Comparison of ENCODE assay signal across 8 cellular contexts in genomic region chr3:196941846-196942225, GRCh38. TPM values are rescaled to one million over a fixed set of nuclear protein-coding genes. Genes with fewer than 3 reads are reported as not detected.
DNase-seq lines count a peak whose midpoint lies in the region; ATAC-seq, FAIRE-seq and TF ChIP-seq lines count a peak whose summit lies in the region.

No MANE protein-coding gene starts in this region.

- intact Hi-C loops in endothelial cell of umbilical vein (cut with micrococcal nuclease) = loop anchor here (1.0 to 2.0 kb wide), 5 partner anchors 26 to 413 kb away; partner anchors contain the start of genes FBXO45, PIGZ, SENP5 and WDR53

- H3K27ac ChIP-seq in endothelial cell of umbilical vein (ENCODE audit: insufficient read depth, low read depth, low read length) = peak overlapping the region; percentile 76

- peak; percentile 30 for ATAC-seq in HG02852 (IDR thresholded peaks at IDR 0.05; ENCODE audit: unreplicated experiment)
- peak; percentile 52 to 54 for ATAC-seq in naive thymus-derived CD8-positive, alpha-beta T cell

- H3K27me3 Mint-ChIP-seq in naive thymus-derived CD8-positive, alpha-beta T cell = peaks cover 0 to 3% (median 0%) of the 10 kb centered on the region in 5 donors

- no peaks in the 10 kb centered on the region for H4K20me1 ChIP-seq in endothelial cell of umbilical vein (replicated peaks; ENCODE audit: control insufficient read depth, extremely low read depth, insufficient read depth, low read length)

- no peak for TF ChIP-seq CTCF in endothelial cell of umbilical vein (IDR thresholded peaks at IDR 0.05; ENCODE audit: extremely low read depth in 1 of 2, insufficient read depth in 1 of 2, low read depth in 1 of 2, low read length in 2 of 2)

- dilution Hi-C loops in endothelial cell of umbilical vein (cut with MboI; ENCODE audit: extremely low pct_ligation_motif_present, low sequenced_read_pairs) = no loop called here

- H3K4me1 ChIP-seq in endothelial cell of umbilical vein (ENCODE audit: control insufficient read depth, extremely low read depth, insufficient read depth, low read length) = peaks cover 16% of the 10 kb centered on the region

- no peaks in the 10 kb centered on the region for H3K9me1 ChIP-seq in endothelial cell of umbilical vein (replicated peaks; ENCODE audit: control insufficient read depth, extremely low read depth, insufficient read depth, low read length)

- H3K4me3 ChIP-seq in endothelial cell of umbilical vein (replicated peaks in 1 of 3; ENCODE audit: insufficient read depth in 1 of 3, low read depth in 1 of 3, low read length in 3 of 3) = peak overlapping the region; percentile 73 to 93 (median 85)

- peaks cover 52% of the 10 kb centered on the region for H3K79me2 ChIP-seq in endothelial cell of umbilical vein (ENCODE audit: control insufficient read depth, insufficient read depth, low read length)

- H3K9ac ChIP-seq in endothelial cell of umbilical vein (replicated peaks; ENCODE audit: extremely low read depth, insufficient read depth, low read length) = peak overlapping the region; percentile 87

- H3K27me3 ChIP-seq in endothelial cell of umbilical vein (ENCODE audit: control insufficient read depth in 2 of 2, insufficient read depth in 2 of 2, low read length in 2 of 2) = no peaks in the 10 kb centered on the region

- H3K4me3 Mint-ChIP-seq in naive thymus-derived CD8-positive, alpha-beta T cell = peak overlapping the region; percentile 87 to 99 (median 96)

- peaks cover 23 to 54% (median 51%) of the 10 kb centered on the region in 4 donors for H3K4me1 Mint-ChIP-seq in naive thymus-derived CD8-positive, alpha-beta T cell

- no peak for TF ChIP-seq POLR2A in endothelial cell of umbilical vein (IDR thresholded peaks at IDR 0.05; ENCODE audit: low read depth, low read length)

- H3K36me3 ChIP-seq in endothelial cell of umbilical vein (ENCODE audit: control insufficient read depth in 2 of 2, extremely low read depth in 1 of 2, insufficient read depth in 2 of 2, low read length in 2 of 2) = peaks cover 5 to 9% of the 10 kb centered on the region in 2 experiments

- CTCF ChIA-PET in endothelial cell of umbilical vein (lab: Charles Lee) = interaction anchor here (0.5 to 2.6 kb wide), 9 partner anchors 8 to 419 kb away, joined by 3 to 15 read pairs (median 4); partner anchors contain the start of genes PAK2 and SENP5

- DNase-seq in NCI-H2081 (lab: John Stamatoyannopoulos, UW) = peak; percentile 55 to 73
- DNase-seq in NCI-H2081 treated with DMSO at 0.1 percent for 48 hours (lab: John Stamatoyannopoulos, UW) = no peak
- peak; percentile 69 for DNase-seq in NCI-H2227 treated with DMSO at 0.1 percent for 48 hours (lab: John Stamatoyannopoulos, UW)
- DNase-seq in activated CD8-positive, alpha-beta memory T cell treated with anti-CD3 and anti-CD28 coated beads for 4 hours (ENCODE audit: low read depth in 2 of 2) = peak; percentile 27 to 58
- DNase-seq in endothelial cell of umbilical vein (ENCODE audit: low read depth, low spot score) = no peak
- peak in 9 of 10 donors; percentile 33 to 80 (median 63) for DNase-seq in naive thymus-derived CD8-positive, alpha-beta T cell
- DNase-seq in stimulated activated naive CD4-positive, alpha-beta T cell treated with Interleukin-2 at 50 U/mL for 16 hours (lab: John Stamatoyannopoulos, UW) = peak; percentile 73

- H3K27ac Mint-ChIP-seq in naive thymus-derived CD8-positive, alpha-beta T cell = peak overlapping the region; percentile 95 to 99 (median 98)

- peak overlapping the region; percentile 90 for H3K4me2 ChIP-seq in endothelial cell of umbilical vein (ENCODE audit: insufficient read depth, low read length)

- peak overlapping the region; percentile 41 for H2AFZ ChIP-seq in endothelial cell of umbilical vein (ENCODE audit: low read depth, low read length)

- FAIRE-seq in endothelial cell of umbilical vein (lab: Jason Lieb, UNC) = no peak

- peaks cover 0 to 1% (median 0%) of the 10 kb centered on the region in 9 donors for H3K9me3 Mint-ChIP-seq in naive thymus-derived CD8-positive, alpha-beta T cell

- peaks cover 4 to 48% (median 4%) of the 10 kb centered on the region in 3 donors for H3K36me3 Mint-ChIP-seq in naive thymus-derived CD8-positive, alpha-beta T cell

- POLR2A ChIA-PET in endothelial cell of umbilical vein (lab: Charles Lee) = interaction anchor here (1.2 kb wide), 1 partner anchor 75 kb away, joined by 5 read pairs; no protein-coding TSS in a partner anchor
- POLR2A ChIA-PET in naive thymus-derived CD8-positive, alpha-beta T cell (lab: Charles Lee) = interaction anchor here (0.6 to 2.9 kb wide), 14 partner anchors 28 to 865 kb away, joined by 3 to 55 read pairs (median 6); partner anchors contain the start of genes CEP19, DLG1, FBXO45 and PAK2

- TSS peak; percentile 68 for BruUV-seq in endothelial cell of umbilical vein (replicated peaks; lab: Mats Ljungman, UMichigan)

- no peaks in the 10 kb centered on the region for H3K9me3 ChIP-seq in endothelial cell of umbilical vein (replicated peaks; ENCODE audit: control insufficient read depth, insufficient read depth, low read length)

TF ChIP-seq in endothelial cell of umbilical vein, 7 proteins besides CTCF, POLR2A, EP300 and RAD21:
- TF ChIP-seq MAX (IDR thresholded peaks at IDR 0.05; ENCODE audit: insufficient read depth, insufficient read length) = no peak
- TF ChIP-seq EZH2 (IDR thresholded peaks at IDR 0.05; ENCODE audit: borderline replicate concordance, low read depth, low read length, severe bottlenecking) = no peak
- TF ChIP-seq POLR2AphosphoS5 (IDR thresholded peaks at IDR 0.05; ENCODE audit: insufficient read depth, low read depth, low read length) = no peak
- no peak for TF ChIP-seq JUN (IDR thresholded peaks at IDR 0.05; ENCODE audit: borderline replicate concordance, insufficient read depth, insufficient read length, low read depth)
- TF ChIP-seq GATA2 (IDR thresholded peaks at IDR 0.05; ENCODE audit: insufficient read depth, insufficient read length, low read depth, low read length) = no peak
- TF ChIP-seq FOS (IDR thresholded peaks at IDR 0.05; ENCODE audit: borderline replicate concordance, insufficient read depth, low read length) = no peak
- no peak for TF ChIP-seq MYC (IDR thresholded peaks at IDR 0.05; ENCODE audit: low read depth, low read length)

RNA-seq across cellular contexts. Expression of gene NCBP2, which starts 0.5 kb away (rescaled TPM):
- 73.4 and 76.1 TPM in 2 replicates for total RNA-seq in endothelial cell of umbilical vein
- polyA plus RNA-seq in endothelial cell of umbilical vein = 21.9 and 31.2 TPM in 2 replicates
- 64.1 and 78.5 TPM in 2 replicates for polyA plus RNA-seq in endothelial cell of umbilical vein (2011; cell fraction: cytosol; rRNA removed)
- polyA plus RNA-seq in endothelial cell of umbilical vein (2011; cell fraction: nucleus; rRNA removed) = 35.9 and 52.3 TPM in 2 replicates
- 69.7 and 84.9 TPM in 2 replicates for polyA plus RNA-seq in endothelial cell of umbilical vein (2012)
- 43.2 and 57.0 TPM in 2 replicates for polyA minus RNA-seq in endothelial cell of umbilical vein
- 22.1 TPM for polyA minus RNA-seq in endothelial cell of umbilical vein (2011; cell fraction: cytosol; rRNA and poly(A)+ RNA removed)
- polyA minus RNA-seq in endothelial cell of umbilical vein (2011; cell fraction: nucleus; rRNA and poly(A)+ RNA removed) = 14.2 and 16.0 TPM in 2 replicates
- 10 to 100 TPM; 80.5 to 86.4 TPM for total RNA-seq in naive thymus-derived CD8-positive, alpha-beta T cell
- polyA plus RNA-seq in naive thymus-derived CD8-positive, alpha-beta T cell = 10 to 100 TPM; 54.9 to 87.0 (median 70.8) TPM

RNA-seq across cellular contexts. Expression of gene PIGZ, which starts 26.8 kb away (rescaled TPM):
- total RNA-seq in endothelial cell of umbilical vein = 5.1 and 6.0 TPM in 2 replicates
- 6.5 and 7.0 TPM in 2 replicates for polyA plus RNA-seq in endothelial cell of umbilical vein
- polyA plus RNA-seq in endothelial cell of umbilical vein (2011; cell fraction: cytosol; rRNA removed) = 3.4 and 3.9 TPM in 2 replicates
- 8.8 and 9.2 TPM in 2 replicates for polyA plus RNA-seq in endothelial cell of umbilical vein (2011; cell fraction: nucleus; rRNA removed)
- 4.0 and 4.5 TPM in 2 replicates for polyA plus RNA-seq in endothelial cell of umbilical vein (2012)
- polyA minus RNA-seq in endothelial cell of umbilical vein = 3.0 and 3.8 TPM in 2 replicates
- 0.41 TPM for polyA minus RNA-seq in endothelial cell of umbilical vein (2011; cell fraction: cytosol; rRNA and poly(A)+ RNA removed)
- 2.8 and 3.6 TPM in 2 replicates for polyA minus RNA-seq in endothelial cell of umbilical vein (2011; cell fraction: nucleus; rRNA and poly(A)+ RNA removed)
- total RNA-seq in naive thymus-derived CD8-positive, alpha-beta T cell = under 1 TPM; 0.13 to 0.19 TPM
- under 1 TPM in 2 of 3 donors, not detected in 1; 0.32 to 0.55 TPM for polyA plus RNA-seq in naive thymus-derived CD8-positive, alpha-beta T cell

Comparison
In these comparisons a context has a peak if more than half of its experiments do, and no peak if none do; other contexts are left out.
1. DNase-seq: peak in NCI-H2081 (2 of 2), NCI-H2227 treated with DMSO at 0.1 percent for 48 hours (single experiment), activated CD8-positive, alpha-beta memory T cell treated with anti-CD3 and anti-CD28 coated beads for 4 hours (2 of 2), naive thymus-derived CD8-positive, alpha-beta T cell (9 of 10) and stimulated activated naive CD4-positive, alpha-beta T cell treated with Interleukin-2 at 50 U/mL for 16 hours (single experiment); none in NCI-H2081 treated with DMSO at 0.1 percent for 48 hours (single experiment) and endothelial cell of umbilical vein (single experiment).